Comparison of ENCODE assay signal across 2 cellular contexts in the genomic region with DNA sequence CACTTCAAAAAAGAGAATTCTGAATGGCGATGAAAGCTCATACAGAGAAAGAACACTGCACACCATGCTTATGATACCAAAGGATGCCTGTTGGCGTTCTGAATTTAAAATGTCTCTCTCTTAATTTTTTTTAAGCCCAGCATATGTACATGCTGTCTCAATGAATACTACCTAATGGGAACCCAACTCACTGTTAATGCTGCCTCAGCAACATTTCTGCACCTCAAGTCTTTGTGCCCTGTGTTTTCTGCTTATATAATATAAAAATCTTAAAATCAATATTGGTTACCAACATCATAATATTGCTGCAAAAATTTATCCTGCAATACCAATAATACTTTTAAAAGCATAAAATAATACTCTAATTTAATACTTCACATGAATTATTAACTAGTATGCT.
TF ChIP-seq lines count a peak whose summit lies in the region.

No MANE protein-coding gene starts in this region.

TF ChIP-seq in HepG2, 621 proteins besides CTCF, POLR2A, EP300 and RAD21:
- TF ChIP-seq MAFK (conservative IDR thresholded peaks at IDR 0.05 in 1 of 2, IDR thresholded peaks at IDR 0.05 in 1 of 2; ENCODE audit: low read length in 2 of 2) (peak; percentile 82 to 87), HNRNPK (IDR thresholded peaks at IDR 0.05; ENCODE audit: low read depth, low read length, poor library complexity, severe bottlenecking) (no peak), MAFF (IDR thresholded peaks at IDR 0.05; ENCODE audit: low read depth, low read length) (peak; percentile 79)

TF ChIP-seq in K562, 482 proteins besides CTCF, POLR2A, EP300 and RAD21:
- TF ChIP-seq FOXK2 (conservative IDR thresholded peaks at IDR 0.05 in 1 of 2, IDR thresholded peaks at IDR 0.05 in 1 of 2; ENCODE audit: low read depth in 2 of 2) (no peak), MAFF (IDR thresholded peaks at IDR 0.05; ENCODE audit: low read length) (0 out of 2 replicates have a peak, but pooled peaks have one; percentile 32), ZNF316 (IDR thresholded peaks at IDR 0.05) (peak; percentile 21; the same call in 1 of the 2 replicates), ASH1L (IDR thresholded peaks at IDR 0.05; ENCODE audit: borderline replicate concordance, low read depth, partially characterized antibody) (no peak), MAFG (tag; conservative IDR thresholded peaks at IDR 0.05) (0 out of 2 replicates have a peak, but pooled peaks have one; percentile 16), SIX5 (IDR thresholded peaks at IDR 0.05; ENCODE audit: borderline replicate concordance in 1 of 2, insufficient read depth in 1 of 2, low read depth in 1 of 2, low read length in 2 of 2) (no peak)
